Comparison of ENCODE assay signal across 16 cellular contexts in the genomic region with DNA sequence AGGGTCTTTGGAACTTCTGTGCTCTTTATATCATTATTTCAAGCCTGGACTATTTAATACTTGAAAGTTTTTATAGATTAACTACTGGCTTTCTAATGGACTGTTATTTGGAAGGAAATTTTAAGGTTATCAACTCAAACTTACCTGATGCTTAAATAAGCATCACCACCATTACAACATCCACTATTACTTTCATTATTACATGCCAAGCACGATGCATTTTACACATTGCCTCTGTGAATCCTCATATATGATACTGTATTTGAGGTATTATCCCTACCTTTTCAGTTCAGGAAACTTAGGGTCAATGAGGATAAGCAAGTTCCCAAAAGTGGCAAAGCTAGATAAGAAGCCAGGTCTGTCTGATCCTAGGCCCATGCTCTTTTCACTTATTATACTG. TPM values are rescaled to one million over a fixed set of nuclear protein-coding genes. Genes with fewer than 3 reads are reported as not detected.
"Had no signal": no experiment of that assay in that cellular context is flagged by ENCODE, and none has a peak within 500 bp of the region (broad histone marks: within the 10 kb centered on the region; RNA-seq: fewer than 3 reads in every experiment).

No MANE protein-coding gene starts in this region.

- H3K9me3 ChIP-seq: ascending aorta, esophagus muscularis mucosa, stomach, vagina had no signal

- H3K27ac Mint-ChIP-seq: activated naive CD8-positive, alpha-beta T cell treated with anti-CD3 and anti-CD28 coated beads, Interleukin-2, amount 50 U/mL, for 24 hours; activated T-cell treated with anti-CD3 and anti-CD28 coated beads, Interleukin-2, amount 50 U/mL, for 24 hours; WTC11 had no signal

- H3K27ac ChIP-seq: ascending aorta, esophagus muscularis mucosa, parathyroid adenoma, stomach, vagina had no signal

- H3K27me3 ChIP-seq: ascending aorta, esophagus muscularis mucosa, stomach, vagina had no signal

- DNase-seq: activated CD4-positive, alpha-beta T cell treated with anti-CD3 and anti-CD28 coated beads, Interleukin-2, amount 50 U/mL, for 1 hour; activated gamma-delta T cell; activated naive CD8-positive, alpha-beta T cell treated with anti-CD3 and anti-CD28 coated beads, Interleukin-2, amount 50 U/mL, for 24 hours; activated T-cell treated with anti-CD3 and anti-CD28 coated beads, Interleukin-2, amount 50 U/mL, for 24 hours; hypothalamus; kidney glomerular epithelial cell; retina; stimulated activated CD4-positive, alpha-beta T cell treated with anti-CD3 and anti-CD28 coated beads, Interleukin-15, amount 100 ng/mL, for 24 hours; stimulated activated CD4-positive, alpha-beta T cell treated with anti-CD3 and anti-CD28 coated beads, Interleukin-4, amount 100 ng/mL, for 24 hours; stomach had no signal

- H3K4me3 Mint-ChIP-seq: activated naive CD8-positive, alpha-beta T cell treated with anti-CD3 and anti-CD28 coated beads, Interleukin-2, amount 50 U/mL, for 24 hours; activated T-cell treated with anti-CD3 and anti-CD28 coated beads, Interleukin-2, amount 50 U/mL, for 24 hours; WTC11 had no signal

- H3K36me3 ChIP-seq: vagina had no signal

- H3K9ac ChIP-seq: parathyroid adenoma had no signal

- H3K27me3 Mint-ChIP-seq: activated naive CD8-positive, alpha-beta T cell treated with anti-CD3 and anti-CD28 coated beads, Interleukin-2, amount 50 U/mL, for 24 hours; activated T-cell treated with anti-CD3 and anti-CD28 coated beads, Interleukin-2, amount 50 U/mL, for 24 hours had no signal

- H3K4me3 ChIP-seq: ascending aorta, esophagus muscularis mucosa, stomach, vagina had no signal

- H2AFZ ChIP-seq: parathyroid adenoma had no signal

- ATAC-seq: activated naive CD8-positive, alpha-beta T cell treated with anti-CD3 and anti-CD28 coated beads, Interleukin-2, amount 50 U/mL, for 24 hours; WTC11 had no signal

- H3K9me3 Mint-ChIP-seq: activated naive CD8-positive, alpha-beta T cell treated with anti-CD3 and anti-CD28 coated beads, Interleukin-2, amount 50 U/mL, for 24 hours; activated T-cell treated with anti-CD3 and anti-CD28 coated beads, Interleukin-2, amount 50 U/mL, for 24 hours; WTC11 had no signal

- H3K36me3 Mint-ChIP-seq: WTC11 had no signal

- FAIRE-seq: bronchial epithelial cell had no signal

RNA-seq across cellular contexts. Expression of gene PPP1R36, which starts 32.8 kb away (rescaled TPM):
- total RNA-seq: ascending aorta, vagina had no signal
